In genomic region chr7:155953781-155954549, GRCh38 we compare ENCODE assay signal across 24 cellular contexts.
DNase-seq lines count a peak whose midpoint lies in the region; ATAC-seq and TF ChIP-seq lines count a peak whose summit lies in the region.
"Had no signal": no experiment of that assay in that cellular context is flagged by ENCODE, and none has a peak within 500 bp of the region (broad histone marks: within the 10 kb centered on the region; RNA-seq: fewer than 3 reads in every experiment).

No MANE protein-coding gene starts in this region.

- H3K4me1 ChIP-seq in GM23338 (ENCODE audit: insufficient read depth) (no peaks in the 10 kb centered on the region), foreskin keratinocyte (peaks cover 6% of the 10 kb centered on the region)
- H3K4me1 ChIP-seq: gastrocnemius medialis had no signal

- H3K4me2 ChIP-seq in GM23338: no peak overlapping the region

- H4K20me1 ChIP-seq in GM23338 (replicated peaks; ENCODE audit: insufficient read depth): no peaks in the 10 kb centered on the region

- peaks cover 5% of the 10 kb centered on the region for H3K27me3 Mint-ChIP-seq in GM23338 (ENCODE audit: insufficient read depth, low read depth, poor library complexity)
- H3K27me3 Mint-ChIP-seq in activated naive CD4-positive, alpha-beta T cell treated with anti-CD3 and anti-CD28 coated beads, Interleukin-2, amount 10 ng/mL, durations not matched to agents 7 days and 5 days: peaks cover 6% of the 10 kb centered on the region

- no peaks in the 10 kb centered on the region for H3K36me3 ChIP-seq in GM23338 (ENCODE audit: insufficient read depth)
- H3K36me3 ChIP-seq: gastrocnemius medialis, MG63 had no signal

- TF ChIP-seq CTCF in GM23338 (conservative IDR thresholded peaks at IDR 0.05; ENCODE audit: low read depth in 2 of 2) (no peak), retinal pigment epithelial cell (conservative IDR thresholded peaks at IDR 0.05; ENCODE audit: low read depth, low read length) (peak; percentile 2), foreskin keratinocyte (conservative IDR thresholded peaks at IDR 0.05) (no peak)

- no peak overlapping the region for H2AFZ ChIP-seq in GM23338

- H3K4me1 Mint-ChIP-seq in GM23338: no peaks in the 10 kb centered on the region
- H3K4me1 Mint-ChIP-seq in activated naive CD4-positive, alpha-beta T cell treated with anti-CD3 and anti-CD28 coated beads, Interleukin-2, amount 10 ng/mL, durations not matched to agents 7 days and 5 days: no peaks in the 10 kb centered on the region
- H3K4me1 Mint-ChIP-seq: CD14-positive monocyte, IgD-negative memory B cell, naive B cell had no signal

- H3K4me3 ChIP-seq in GM23338: no peak overlapping the region
- no peak overlapping the region for H3K4me3 ChIP-seq in retinal pigment epithelial cell (ENCODE audit: low read length)
- H3K4me3 ChIP-seq: gastrocnemius medialis, MG63 had no signal

- H3K27ac Mint-ChIP-seq in GM23338: no peak overlapping the region
- H3K27ac Mint-ChIP-seq in activated naive CD4-positive, alpha-beta T cell treated with anti-CD3 and anti-CD28 coated beads, Interleukin-2, amount 10 ng/mL, durations not matched to agents 7 days and 5 days: no peak overlapping the region
- H3K27ac Mint-ChIP-seq: activated naive CD8-positive, alpha-beta T cell treated with anti-CD3 and anti-CD28 coated beads, Interleukin-2, amount 50 U/mL, for 24 hours; CD14-positive monocyte; IgD-negative memory B cell had no signal

- H3K9me3 Mint-ChIP-seq in GM23338: no peaks in the 10 kb centered on the region; the same call in 2 of the 3 replicates
- H3K9me3 Mint-ChIP-seq in activated naive CD4-positive, alpha-beta T cell treated with anti-CD3 and anti-CD28 coated beads, Interleukin-2, amount 10 ng/mL, durations not matched to agents 7 days and 5 days: no peaks in the 10 kb centered on the region
- H3K9me3 Mint-ChIP-seq: activated naive CD8-positive, alpha-beta T cell treated with anti-CD3 and anti-CD28 coated beads, Interleukin-2, amount 50 U/mL, for 24 hours had no signal

- no peaks in the 10 kb centered on the region; the same call in 2 of the 3 replicates for H3K36me3 Mint-ChIP-seq in GM23338 (ENCODE audit: low read depth)
- H3K36me3 Mint-ChIP-seq in activated naive CD4-positive, alpha-beta T cell treated with anti-CD3 and anti-CD28 coated beads, Interleukin-2, amount 10 ng/mL, durations not matched to agents 7 days and 5 days: no peaks in the 10 kb centered on the region
- H3K36me3 Mint-ChIP-seq: CD14-positive monocyte, IgD-negative memory B cell, naive B cell had no signal

- CTCF ChIA-PET in activated naive CD4-positive, alpha-beta T cell treated with anti-CD3 and anti-CD28 coated beads, Interleukin-2, amount 10 ng/mL, durations not matched to agents 7 days and 5 days (lab: Charles Lee): no interaction called here

- H3K27ac ChIP-seq in GM23338 (ENCODE audit: low read depth) (no peak overlapping the region), foreskin keratinocyte (no peak overlapping the region)
- H3K27ac ChIP-seq: gastrocnemius medialis, HL-60 had no signal

- no peaks in the 10 kb centered on the region for H3K79me2 ChIP-seq in GM23338 (replicated peaks; ENCODE audit: insufficient read depth)

- peak; percentile 78 for ATAC-seq in GM23338
- no peak for ATAC-seq in foreskin keratinocyte
- no peak for ATAC-seq in GM19455 (IDR thresholded peaks at IDR 0.05; ENCODE audit: unreplicated experiment)
- ATAC-seq: activated naive CD8-positive, alpha-beta T cell treated with anti-CD3 and anti-CD28 coated beads, Interleukin-2, amount 50 U/mL, for 24 hours; gastrocnemius medialis had no signal

- H3K9me2 ChIP-seq in GM23338 (ENCODE audit: insufficient read depth): no peaks in the 10 kb centered on the region

- no peaks in the 10 kb centered on the region for H3F3A ChIP-seq in GM23338 (replicated peaks; ENCODE audit: low read depth)

- DNase-seq in GM23338 (ENCODE audit: low spot score) (no peak), NCI-H345 (lab: John Stamatoyannopoulos, UW) (peak; percentile 48), iPS-NIHi7 (ENCODE audit: extremely low spot score) (peak; percentile 51), retinal pigment epithelial cell (ENCODE audit: low read depth) (no peak), foreskin keratinocyte (no peak), dermis blood vessel endothelial cell (no peak)
- no peak for DNase-seq in activated naive CD4-positive, alpha-beta T cell treated with anti-CD3 and anti-CD28 coated beads, Interleukin-2, amount 10 ng/mL, durations not matched to agents 7 days and 5 days
- DNase-seq: activated CD4-positive, alpha-beta T cell treated with anti-CD3 and anti-CD28 coated beads, Interleukin-2, amount 50 U/mL, for 48 hours; activated CD4-positive, CD25-positive, alpha-beta regulatory T cell; activated effector memory CD4-positive, alpha-beta T cell treated with Interleukin-2 at 50 U/mL for 16 hours; activated naive CD8-positive, alpha-beta T cell treated with anti-CD3 and anti-CD28 coated beads, Interleukin-2, amount 50 U/mL, for 24 hours; DMS53; effector CD8-positive, alpha-beta T cell; gastrocnemius medialis; MG63; naive B cell; NCI-H1694 treated with DMSO at 0.1 percent for 48 hours; OCI-M1; Right ventricle myocardium superior; substantia nigra had no signal

- no peak overlapping the region for H3K4me3 Mint-ChIP-seq in GM23338
- no peak overlapping the region for H3K4me3 Mint-ChIP-seq in activated naive CD4-positive, alpha-beta T cell treated with anti-CD3 and anti-CD28 coated beads, Interleukin-2, amount 10 ng/mL, durations not matched to agents 7 days and 5 days
- H3K4me3 Mint-ChIP-seq: activated naive CD8-positive, alpha-beta T cell treated with anti-CD3 and anti-CD28 coated beads, Interleukin-2, amount 50 U/mL, for 24 hours; CD14-positive monocyte; IgD-negative memory B cell; naive B cell had no signal

- H3K27me3 ChIP-seq in GM23338 (ENCODE audit: insufficient read depth) (no peaks in the 10 kb centered on the region), foreskin keratinocyte (no peaks in the 10 kb centered on the region)
- H3K27me3 ChIP-seq: gastrocnemius medialis, MG63 had no signal

TF ChIP-seq in GM23338, 12 proteins besides CTCF, POLR2A, EP300 and RAD21:
- TF ChIP-seq ETS1 (IDR thresholded peaks at IDR 0.05): no peak
- no peak for TF ChIP-seq EZH2phosphoT487 (IDR thresholded peaks at IDR 0.05; ENCODE audit: unreplicated experiment)
- TF ChIP-seq STAT1 (IDR thresholded peaks at IDR 0.05; ENCODE audit: unreplicated experiment): no peak
- TF ChIP-seq ZNF331 (CRISPR knock-in tag; IDR thresholded peaks at IDR 0.05; ENCODE audit: low read depth): no peak
- no peak for TF ChIP-seq JUNB (IDR thresholded peaks at IDR 0.05; ENCODE audit: unreplicated experiment)

Comparison
In these comparisons a context has a peak if more than half of its experiments do, and no peak if none do; other contexts are left out.
1. DNase-seq: peak in NCI-H345 (single experiment) and iPS-NIHi7 (single experiment); none in GM23338 (single experiment), retinal pigment epithelial cell (single experiment), foreskin keratinocyte (0 of 2), activated naive CD4-positive, alpha-beta T cell treated with anti-CD3 and anti-CD28 coated beads, Interleukin-2, amount 10 ng/mL, durations not matched to agents 7 days and 5 days (single experiment) and dermis blood vessel endothelial cell (single experiment).